In genomic region chr1:220182081-220182480, GRCh38 we compare ENCODE assay signal across 19 cellular contexts.
"Had no signal": no experiment of that assay in that cellular context is flagged by ENCODE, and none has a peak within 500 bp of the region (broad histone marks: within the 10 kb centered on the region; RNA-seq: fewer than 3 reads in every experiment).

No MANE protein-coding gene starts in this region.

- H3K4me3 ChIP-seq: heart left ventricle, thyroid gland, upper lobe of right lung had no signal

- H3K9me3 Mint-ChIP-seq: activated naive CD8-positive, alpha-beta T cell treated with anti-CD3 and anti-CD28 coated beads for 36 hours; activated T-cell treated with anti-CD3 and anti-CD28 coated beads, Interleukin-2, amount 50 U/mL, for 4 hours; effector memory CD8-positive, alpha-beta T cell; neural crest cell; stimulated activated naive CD8-positive, alpha-beta T cell treated with anti-CD3 and anti-CD28 coated beads, Interleukin-15, Interleukin-2, amounts not matched to agents 100 ng/mL and 50 ng/mL, for 24 hours; T-helper 1 cell treated with Interleukin-12 subunit alpha and Interleukin-12 subunit beta and Interleukin-4 antibody, amounts not matched to agents 30 μg/mL and 1 μg/mL, for 36 hours; WTC11 had no signal

- H3K27ac Mint-ChIP-seq: activated naive CD8-positive, alpha-beta T cell treated with anti-CD3 and anti-CD28 coated beads for 36 hours; stimulated activated naive CD8-positive, alpha-beta T cell treated with anti-CD3 and anti-CD28 coated beads, Interleukin-15, Interleukin-2, amounts not matched to agents 100 ng/mL and 50 ng/mL, for 24 hours; T-helper 1 cell treated with Interleukin-12 subunit alpha and Interleukin-12 subunit beta and Interleukin-4 antibody, amounts not matched to agents 30 μg/mL and 1 μg/mL, for 36 hours; WTC11 had no signal

- H3K4me1 ChIP-seq: heart left ventricle, thyroid gland, upper lobe of right lung had no signal

- H3K4me1 Mint-ChIP-seq: activated naive CD8-positive, alpha-beta T cell treated with anti-CD3 and anti-CD28 coated beads for 36 hours; neural crest cell; WTC11 had no signal

- H3K4me3 Mint-ChIP-seq: activated naive CD8-positive, alpha-beta T cell treated with anti-CD3 and anti-CD28 coated beads for 36 hours; activated T-cell treated with anti-CD3 and anti-CD28 coated beads, Interleukin-2, amount 50 U/mL, for 4 hours; effector memory CD8-positive, alpha-beta T cell; naive B cell; neural crest cell; stimulated activated naive CD8-positive, alpha-beta T cell treated with anti-CD3 and anti-CD28 coated beads, Interleukin-15, Interleukin-2, amounts not matched to agents 100 ng/mL and 50 ng/mL, for 24 hours; T-helper 1 cell treated with Interleukin-12 subunit alpha and Interleukin-12 subunit beta and Interleukin-4 antibody, amounts not matched to agents 30 μg/mL and 1 μg/mL, for 36 hours; WTC11 had no signal

- ATAC-seq: activated T-cell treated with anti-CD3 and anti-CD28 coated beads, Interleukin-2, amount 50 U/mL, for 4 hours; effector memory CD8-positive, alpha-beta T cell; heart left ventricle; left cardiac atrium; upper lobe of right lung; WTC11 had no signal

- H3K27me3 ChIP-seq: heart left ventricle, thyroid gland, upper lobe of right lung had no signal

- H3K9me3 ChIP-seq: heart left ventricle, thyroid gland, upper lobe of right lung had no signal

- H3K27me3 Mint-ChIP-seq: activated naive CD8-positive, alpha-beta T cell treated with anti-CD3 and anti-CD28 coated beads for 36 hours; effector memory CD8-positive, alpha-beta T cell; naive B cell; stimulated activated naive CD8-positive, alpha-beta T cell treated with anti-CD3 and anti-CD28 coated beads, Interleukin-15, Interleukin-2, amounts not matched to agents 100 ng/mL and 50 ng/mL, for 24 hours had no signal

- DNase-seq: activated CD8-positive, alpha-beta memory T cell treated with anti-CD3 and anti-CD28 coated beads, Interleukin-2, amount 50 U/mL, for 48 hours; activated naive CD4-positive, alpha-beta T cell treated with Interleukin-2 at 50 U/mL for 16 hours; activated naive CD8-positive, alpha-beta T cell treated with anti-CD3 and anti-CD28 coated beads for 36 hours; activated T-cell treated with anti-CD3 and anti-CD28 coated beads, Interleukin-2, amount 50 U/mL, for 4 hours; amniotic stem cell; effector memory CD8-positive, alpha-beta T cell; heart left ventricle; left cardiac atrium; naive B cell; occipital lobe; stimulated activated CD4-positive, alpha-beta T cell treated with anti-CD3 and anti-CD28 coated beads, Interleukin-4, amount 100 ng/mL, for 24 hours; substantia nigra; T1000; thyroid gland; upper lobe of right lung had no signal
